15 cellular contexts compared by ENCODE assay signal in the genomic region with DNA sequence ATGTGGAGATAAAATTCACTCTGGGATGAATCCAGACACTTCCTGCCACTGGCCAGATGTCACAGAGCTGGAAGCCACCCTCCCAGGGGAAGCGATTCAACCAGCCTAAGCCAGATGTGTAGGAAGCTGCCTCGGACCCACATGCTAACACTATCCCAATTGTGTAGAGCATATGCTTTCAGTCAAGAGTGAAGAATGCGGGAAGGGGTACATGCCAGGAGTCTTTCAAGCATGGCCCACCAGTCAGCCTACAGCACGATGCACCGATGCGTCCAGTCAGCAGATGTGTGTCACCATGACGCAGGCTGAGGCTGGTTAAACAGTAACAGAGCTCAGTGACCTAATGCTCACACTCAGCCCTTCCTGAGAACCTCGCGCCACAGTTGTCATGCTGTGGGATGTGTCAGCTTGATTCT. TPM values are rescaled to one million over a fixed set of nuclear protein-coding genes. Genes with fewer than 3 reads are reported as not detected.
DNase-seq lines count a peak whose midpoint lies in the region; FAIRE-seq and TF ChIP-seq lines count a peak whose summit lies in the region.
"Had no signal": no experiment of that assay in that cellular context is flagged by ENCODE, and none has a peak within 500 bp of the region (broad histone marks: within the 10 kb centered on the region; RNA-seq: fewer than 3 reads in every experiment).

No MANE protein-coding gene starts in this region.

- no peak for TF ChIP-seq EP300 in H1 (IDR thresholded peaks at IDR 0.05; ENCODE audit: borderline replicate concordance in 1 of 2, low read depth in 2 of 2, low read length in 2 of 2)

- H2BK5ac ChIP-seq in H1 (ENCODE audit: low read depth, low read length), result no peak overlapping the region

- H4K8ac ChIP-seq in H1 (ENCODE audit: extremely low read depth, insufficient read depth, low read length), result peak overlapping the region; percentile 18; the same call in 1 of the 2 replicates

- H3K9ac ChIP-seq in H1 (replicated peaks in 1 of 4; ENCODE audit: extremely low read depth in 1 of 4, low read depth in 3 of 4, low read length in 3 of 4), result no peak overlapping the region
- H3K9ac ChIP-seq: parathyroid adenoma had no signal

- no peak for FAIRE-seq in H1 (lab: Jason Lieb, UNC)

- H4K91ac ChIP-seq in H1 (replicated peaks; ENCODE audit: insufficient read length, low read length), result no peak overlapping the region

- DNase-seq in AG09319 (ENCODE audit: extremely low read depth, low read depth), result peak; percentile 83
- DNase-seq in HT-29 (ENCODE audit: low spot score), result peak; percentile 82
- DNase-seq in H1 (ENCODE audit: low read depth in 1 of 2, low spot score in 2 of 2), result no peak
- peak; percentile 54 for DNase-seq in mucosa of gallbladder (ENCODE audit: low spot score)
- no peak for DNase-seq in mesothelial cell of epicardium (ENCODE audit: low spot score in 2 of 2, unreplicated experiment in 2 of 2)
- no peak for DNase-seq in T-helper 2 cell treated with Interferon-gamma antibody and Interleukin-4, amounts not matched to agents 5 μg/mL and 100 μg/mL, for 36 hours (ENCODE audit: low spot score)
- no peak for DNase-seq in cerebellum (ENCODE audit: low spot score)
- DNase-seq in activated CD4-positive, alpha-beta T cell treated with anti-CD3 and anti-CD28 coated beads for 1 hour, result no peak
- DNase-seq: activated CD4-positive, alpha-beta memory T cell treated with anti-CD3 and anti-CD28 coated beads, Interleukin-2, amount 10 ng/mL, durations not matched to agents 7 days and 5 days; CD8-positive, alpha-beta memory T cell; H7; NCI-H2081 had no signal

- H2BK120ac ChIP-seq in H1 (replicated peaks; ENCODE audit: low read depth, low read length), result no peak overlapping the region

- no peaks in the 10 kb centered on the region for H3K9me3 ChIP-seq in H1 (ENCODE audit: insufficient read depth in 2 of 2, low read depth in 1 of 2, low read length in 1 of 2)

- H3K27ac ChIP-seq in H1 (ENCODE audit: low read depth, low read length), result no peak overlapping the region
- H3K27ac ChIP-seq: HL-60, parathyroid adenoma had no signal

- H3K4me1 Mint-ChIP-seq in mesothelial cell of epicardium, result peaks cover 19% of the 10 kb centered on the region
- H3K4me1 Mint-ChIP-seq in T-helper 2 cell treated with Interferon-gamma antibody and Interleukin-4, amounts not matched to agents 5 μg/mL and 100 μg/mL, for 36 hours (ENCODE audit: low read depth), result no peaks in the 10 kb centered on the region
- H3K4me1 Mint-ChIP-seq: activated CD4-positive, alpha-beta memory T cell treated with anti-CD3 and anti-CD28 coated beads, Interleukin-2, amount 10 ng/mL, durations not matched to agents 7 days and 5 days; brain; CD8-positive, alpha-beta memory T cell had no signal

- H4K5ac ChIP-seq in H1 (ENCODE audit: insufficient read length, low read depth, low read length), result no peak overlapping the region

- H3K56ac ChIP-seq in H1 (replicated peaks; ENCODE audit: insufficient read length, low read depth, low read length), result no peak overlapping the region

- no peak overlapping the region for H3K4me3 ChIP-seq in H1 (ENCODE audit: extremely low read depth in 1 of 4, insufficient read depth in 2 of 4, low read depth in 3 of 4, low read length in 4 of 4)

- no peak overlapping the region for H3K18ac ChIP-seq in H1 (ENCODE audit: extremely low read depth, low read length)

- POLR2A ChIA-PET in H1 (lab: Charles Lee; ENCODE audit: partially characterized antibody), result no interaction called here

- TF ChIP-seq POLR2A in H1 (IDR thresholded peaks at IDR 0.05; ENCODE audit: control extremely low read depth in 1 of 2, low read depth in 2 of 2, low read length in 2 of 2), result no peak

- H3K23ac ChIP-seq in H1 (ENCODE audit: insufficient read length), result no peak overlapping the region

- H2BK15ac ChIP-seq in H1 (ENCODE audit: low read length), result no peak overlapping the region

- TF ChIP-seq CTCF in AG09319 (IDR thresholded peaks at IDR 0.05; ENCODE audit: low read depth, low read length), result no peak
- TF ChIP-seq CTCF in H1 (IDR thresholded peaks at IDR 0.05; ENCODE audit: control extremely low read depth in 1 of 3, insufficient read depth in 1 of 3, low read depth in 1 of 3, low read length in 3 of 3), result no peak
- TF ChIP-seq CTCF in mesothelial cell of epicardium (IDR thresholded peaks at IDR 0.05; ENCODE audit: unreplicated experiment), result no peak

- peaks cover 1% of the 10 kb centered on the region for H3K36me3 Mint-ChIP-seq in mesothelial cell of epicardium
- H3K36me3 Mint-ChIP-seq in T-helper 2 cell treated with Interferon-gamma antibody and Interleukin-4, amounts not matched to agents 5 μg/mL and 100 μg/mL, for 36 hours (ENCODE audit: low read depth), result no peaks in the 10 kb centered on the region
- H3K36me3 Mint-ChIP-seq: brain; CD8-positive, alpha-beta memory T cell had no signal

- H3K4me2 ChIP-seq in H1 (ENCODE audit: insufficient read depth in 1 of 2, low read depth in 2 of 2, low read length in 2 of 2), result no peak overlapping the region

- no peaks in the 10 kb centered on the region for H3K27me3 ChIP-seq in H1 (replicated peaks in 1 of 4; ENCODE audit: control insufficient read depth in 3 of 4, extremely low read depth in 1 of 4, insufficient read depth in 3 of 4, low read length in 3 of 4)

- no peaks in the 10 kb centered on the region for H3K79me1 ChIP-seq in H1 (ENCODE audit: low read depth, low read length)

- peaks cover 7% of the 10 kb centered on the region for H3K9me3 Mint-ChIP-seq in mesothelial cell of epicardium
- no peaks in the 10 kb centered on the region for H3K9me3 Mint-ChIP-seq in T-helper 2 cell treated with Interferon-gamma antibody and Interleukin-4, amounts not matched to agents 5 μg/mL and 100 μg/mL, for 36 hours
- H3K9me3 Mint-ChIP-seq: activated CD4-positive, alpha-beta memory T cell treated with anti-CD3 and anti-CD28 coated beads, Interleukin-2, amount 10 ng/mL, durations not matched to agents 7 days and 5 days; brain had no signal

- H3K14ac ChIP-seq in H1 (ENCODE audit: insufficient read length), result no peak overlapping the region

- peak overlapping the region; percentile 8; the same call in 1 of the 2 replicates for H2BK20ac ChIP-seq in H1 (ENCODE audit: low read length)

- WGBS in H1 (ENCODE audit: extremely low coverage in 1 of 2, insufficient coverage in 1 of 2, insufficient read length in 1 of 2, insufficient replicate concordance in 2 of 2, low coverage in 1 of 2, low lambda C conversion rate in 2 of 2, missing lambda C conversion rate in 1 of 2), 2 experiments, result 90% methylated on average over 9 of the region's 9 CpGs; no CpG with 5 or more reads in 1 of the 2 experiments

- no peak overlapping the region for H2AK5ac ChIP-seq in H1 (ENCODE audit: low read depth, low read length)

- H3K23me2 ChIP-seq in H1 (ENCODE audit: low read depth, low read length), result no peaks in the 10 kb centered on the region

- no peaks in the 10 kb centered on the region for H3K79me2 ChIP-seq in H1 (ENCODE audit: control insufficient read depth in 1 of 2, insufficient read depth in 2 of 2, low read length in 2 of 2)
- H3K79me2 ChIP-seq: parathyroid adenoma had no signal

- TF ChIP-seq RAD21 in H1 (IDR thresholded peaks at IDR 0.05 in 1 of 2, conservative IDR thresholded peaks at IDR 0.05 in 1 of 2; ENCODE audit: low read depth in 2 of 2, low read length in 2 of 2), result no peak

- no peak overlapping the region for H3K4ac ChIP-seq in H1 (replicated peaks; ENCODE audit: insufficient read length, low read depth, low read length)

- H3K27me3 Mint-ChIP-seq in mesothelial cell of epicardium (ENCODE audit: low read depth), result no peaks in the 10 kb centered on the region
- H3K27me3 Mint-ChIP-seq in T-helper 2 cell treated with Interferon-gamma antibody and Interleukin-4, amounts not matched to agents 5 μg/mL and 100 μg/mL, for 36 hours (ENCODE audit: low read depth), result no peaks in the 10 kb centered on the region

- no peak overlapping the region for H2AFZ ChIP-seq in H1 (ENCODE audit: low read length)
- H2AFZ ChIP-seq: parathyroid adenoma had no signal

- H3K36me3 ChIP-seq in H1 (ENCODE audit: control insufficient read depth in 2 of 4, insufficient read depth in 4 of 4, low read length in 3 of 4), result no peaks in the 10 kb centered on the region

- H2BK12ac ChIP-seq in H1 (ENCODE audit: low read depth, low read length), result peak overlapping the region; percentile 51; the same call in 1 of the 2 replicates

- no peaks in the 10 kb centered on the region for H4K20me1 ChIP-seq in H1 (replicated peaks in 1 of 2; ENCODE audit: control insufficient read depth in 1 of 2, insufficient read depth in 2 of 2, low read length in 2 of 2)

- H3K4me1 ChIP-seq in H1 (replicated peaks in 1 of 4; ENCODE audit: control insufficient read depth in 3 of 4, insufficient read depth in 4 of 4, low read length in 3 of 4), result peaks cover 0 to 2% (median 0%) of the 10 kb centered on the region in 4 experiments; a peak in 1 of 7 replicates
- H3K4me1 ChIP-seq: parathyroid adenoma had no signal

- H3K4me3 Mint-ChIP-seq in mesothelial cell of epicardium, result no peak overlapping the region
- no peak overlapping the region for H3K4me3 Mint-ChIP-seq in T-helper 2 cell treated with Interferon-gamma antibody and Interleukin-4, amounts not matched to agents 5 μg/mL and 100 μg/mL, for 36 hours
- H3K4me3 Mint-ChIP-seq: activated CD4-positive, alpha-beta memory T cell treated with anti-CD3 and anti-CD28 coated beads, Interleukin-2, amount 10 ng/mL, durations not matched to agents 7 days and 5 days; brain; CD8-positive, alpha-beta memory T cell had no signal

- H3K27ac Mint-ChIP-seq in mesothelial cell of epicardium, result no peak overlapping the region
- H3K27ac Mint-ChIP-seq in T-helper 2 cell treated with Interferon-gamma antibody and Interleukin-4, amounts not matched to agents 5 μg/mL and 100 μg/mL, for 36 hours, result no peak overlapping the region
- H3K27ac Mint-ChIP-seq: activated CD4-positive, alpha-beta memory T cell treated with anti-CD3 and anti-CD28 coated beads, Interleukin-2, amount 10 ng/mL, durations not matched to agents 7 days and 5 days; brain; CD8-positive, alpha-beta memory T cell had no signal

- CTCF ChIA-PET in H1 (lab: Charles Lee; ENCODE audit: partially characterized antibody), result interaction anchor here (0.6 to 2.1 kb wide), 5 partner anchors 13 to 102 kb away, joined by 3 to 5 read pairs (median 4); no protein-coding TSS in a partner anchor

TF ChIP-seq in H1, 55 proteins besides CTCF, POLR2A, EP300 and RAD21 (continues in another document):
- TF ChIP-seq POU5F1 (IDR thresholded peaks at IDR 0.05; ENCODE audit: low read depth, low read length), result no peak

RNA-seq across cellular contexts. Expression of gene BNC1, which starts 38.8 kb away (rescaled TPM):
- total RNA-seq in HT-29 (2014; rRNA removed; shearing (Covaris generic)), result not detected in 2 replicates
- 0.67 and 0.99 TPM in 2 replicates for total RNA-seq in H1 (2021; fragmentation: NEBNext Ultra II Directional; extraction: Animal tissue kit (Norgen Biotek cat#: 25700))
- polyA plus RNA-seq in H1 (2011; rRNA removed), result 0.53 and 2.1 TPM in 2 replicates
- 0.70 TPM for polyA plus RNA-seq in H1 (2011; cell fraction: cytosol; rRNA removed)
- polyA plus RNA-seq in H1 (2011; cell fraction: nucleus; rRNA removed), result 1.9 TPM
- 2.5 to 3.6 TPM (median 3.2 TPM) in 4 replicates for polyA plus RNA-seq in H1 (2012, experiment 1 of 2)
- 0.24 TPM for polyA plus RNA-seq in H1 (2012, experiment 2 of 2)
- 0.14 TPM for polyA plus RNA-seq in H1 (2013, experiment 1 of 2)
- 0.17 TPM for polyA plus RNA-seq in H1 (2013, experiment 2 of 2)
- polyA minus RNA-seq in H1 (2011; rRNA and poly(A)+ RNA removed), result 2.7 and 10.1 TPM in 2 replicates
- 0.81 TPM for polyA minus RNA-seq in H1 (2011; cell fraction: cytosol; rRNA and poly(A)+ RNA removed)
- 1.00 TPM for polyA minus RNA-seq in H1 (2011; cell fraction: nucleus; rRNA and poly(A)+ RNA removed)
- total RNA-seq in mucosa of gallbladder, result not detected
- 49.5 to 54.0 TPM (median 50.9 TPM) in 3 replicates for total RNA-seq in mesothelial cell of epicardium
- total RNA-seq in cerebellum, result 0.18 TPM
- total RNA-seq: activated CD4-positive, alpha-beta memory T cell treated with anti-CD3 and anti-CD28 coated beads, Interleukin-2, amount 10 ng/mL, durations not matched to agents 7 days and 5 days; CD8-positive, alpha-beta memory T cell had no signal
- polyA plus RNA-seq: CD8-positive, alpha-beta memory T cell had no signal

Comparison
In these comparisons a context has a peak if more than half of its experiments do, and no peak if none do; other contexts are left out.
1. DNase-seq: peak in AG09319 (single experiment), HT-29 (single experiment) and mucosa of gallbladder (single experiment); none in H1 (0 of 2), mesothelial cell of epicardium (0 of 2), T-helper 2 cell treated with Interferon-gamma antibody and Interleukin-4, amounts not matched to agents 5 μg/mL and 100 μg/mL, for 36 hours (single experiment), cerebellum (single experiment) and activated CD4-positive, alpha-beta T cell treated with anti-CD3 and anti-CD28 coated beads for 1 hour (single experiment).
2. RNA of gene BNC1, which starts 38.8 kb away (total RNA-seq): 49.5 to 54.0 TPM in mesothelial cell of epicardium; 0.67 to 0.99 TPM in H1, 0.18 TPM in cerebellum (single experiment), not detected in mucosa of gallbladder (single experiment) and not detected in HT-29; every median in the first group is over 10 times any median in the second.